In the genomic region with DNA sequence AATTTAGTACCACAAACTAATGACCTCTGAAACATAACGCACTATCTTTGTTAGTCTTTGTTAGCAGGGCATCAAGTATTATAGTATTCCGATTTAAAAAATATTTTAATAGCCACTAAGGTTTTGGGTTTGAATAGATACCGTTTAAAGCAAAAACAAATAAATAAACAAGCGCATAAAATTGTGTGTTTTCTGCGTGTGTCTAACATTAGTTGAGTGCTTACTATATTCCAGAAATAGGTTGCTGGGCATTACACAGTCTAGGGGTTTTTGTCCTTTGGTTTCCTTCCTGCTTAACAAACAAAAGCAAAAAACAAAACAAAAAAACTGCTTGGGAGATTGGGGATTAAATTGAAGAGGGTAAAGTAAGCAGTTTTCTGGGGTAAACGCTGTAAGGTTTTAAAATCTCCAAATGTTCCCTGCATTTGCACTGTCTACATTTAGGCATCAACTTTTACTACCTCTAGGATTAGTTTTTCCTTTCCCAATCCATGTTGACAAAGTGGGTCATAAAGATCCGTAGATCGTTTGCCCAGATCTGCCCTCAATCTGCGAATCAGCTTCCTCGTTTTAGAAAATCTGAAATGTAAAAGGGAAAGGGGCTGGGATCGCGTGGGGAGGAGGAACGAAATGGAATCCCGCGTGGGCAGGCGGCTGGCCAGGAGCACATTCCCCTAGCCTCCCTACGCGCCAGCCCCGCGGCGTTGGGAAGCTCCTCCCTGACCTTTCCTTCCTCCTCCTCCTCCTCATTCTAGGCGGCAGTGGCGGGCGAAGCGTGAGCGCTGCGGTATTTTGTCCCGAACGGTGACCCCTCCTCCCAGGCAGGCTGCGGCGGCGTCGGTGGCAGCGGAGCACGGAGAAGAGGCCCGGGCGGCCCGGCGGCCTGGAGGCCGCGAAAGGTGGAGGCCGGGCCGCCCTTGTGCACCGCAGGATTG, we compare ENCODE assay signal across 8 cellular contexts. TPM values are rescaled to one million over a fixed set of nuclear protein-coding genes. Genes with fewer than 3 reads are reported as not detected.
DNase-seq lines count a peak whose midpoint lies in the region; ATAC-seq and TF ChIP-seq lines count a peak whose summit lies in the region.

A gene (plus strand): TSS at position 749 of the 935 bp plus-strand sequence. CDS start 382 bp downstream, outside the sequence.

- H3K9ac ChIP-seq in BLaER1 (peak within 1 kb of the TSS; percentile 94), mesendoderm (ENCODE audit: low read length) (peak within 1 kb of the TSS; percentile 91)

- H2AK5ac ChIP-seq in mesendoderm (ENCODE audit: low read length): no peak within 1 kb of the TSS

- H3K9me3 Mint-ChIP-seq in endothelial cell (ENCODE audit: unreplicated experiment): no peaks in the 10 kb centered on the region

- peaks cover 2% of the 10 kb centered on the region for H3K27me3 Mint-ChIP-seq in endothelial cell (ENCODE audit: unreplicated experiment)

- no peaks in the 10 kb centered on the region for H3K36me3 Mint-ChIP-seq in endothelial cell (ENCODE audit: low read depth, unreplicated experiment)

- peak; percentile 69 for ATAC-seq in HG03280 (IDR thresholded peaks at IDR 0.05; ENCODE audit: unreplicated experiment)

- H3K4me3 ChIP-seq in BLaER1: peak within 1 kb of the TSS; percentile 95
- H3K4me3 ChIP-seq in mesendoderm (ENCODE audit: low read length): peak within 1 kb of the TSS; percentile 95

- H3K27me3 ChIP-seq in BLaER1: no peaks in the 10 kb centered on the region
- no peaks in the 10 kb centered on the region for H3K27me3 ChIP-seq in mesendoderm (ENCODE audit: insufficient read depth, low read length, poor library complexity)

- no peak for TF ChIP-seq CTCF in endothelial cell (IDR thresholded peaks at IDR 0.05; ENCODE audit: unreplicated experiment)

- H3K79me2 ChIP-seq in mesendoderm (ENCODE audit: control insufficient read depth, insufficient read depth, low read length): peaks cover 29% of the 10 kb centered on the region

- peaks cover 13% of the 10 kb centered on the region for H3K4me1 Mint-ChIP-seq in endothelial cell (ENCODE audit: unreplicated experiment)

- peak within 1 kb of the TSS; percentile 98 for H3K56ac ChIP-seq in mesendoderm (ENCODE audit: low read length)

- DNase-seq in NCI-H446 (lab: John Stamatoyannopoulos, UW) (peak; percentile 52 to 70), endothelial cell (ENCODE audit: low spot score) (peak; percentile 81), mesendoderm (peak; percentile 83)
- DNase-seq in activated CD4-positive, alpha-beta T cell treated with anti-CD3 and anti-CD28 coated beads, Interleukin-2, amount 50 U/mL, for 1 hour: peak; percentile 34
- DNase-seq in stimulated activated CD8-positive, alpha-beta memory T cell treated with anti-CD3 and anti-CD28 coated beads, Interleukin-4, amount 100 ng/mL, for 48 hours: peak; percentile 61

- H4K20me1 ChIP-seq in BLaER1: peaks cover 33% of the 10 kb centered on the region

- H3K4me3 Mint-ChIP-seq in endothelial cell (ENCODE audit: unreplicated experiment): peak within 1 kb of the TSS; percentile 100

- TF ChIP-seq POLR2A in GM19099 (IDR thresholded peaks at IDR 0.05; ENCODE audit: extremely low read depth, insufficient read length, low read depth): peak; percentile 44

- no peaks in the 10 kb centered on the region for H3K9me3 ChIP-seq in BLaER1

- no peak within 1 kb of the TSS for H2BK120ac ChIP-seq in mesendoderm (ENCODE audit: low read depth, low read length)

- H3K4me1 ChIP-seq in BLaER1 (peaks cover 31% of the 10 kb centered on the region), mesendoderm (ENCODE audit: control insufficient read depth, low read depth, low read length) (no peaks in the 10 kb centered on the region)

- WGBS in mesendoderm (ENCODE audit: extremely low coverage, insufficient coverage, low lambda C conversion rate): no CpG with 5 or more reads among the region's 44 CpGs

- H3K27ac ChIP-seq in BLaER1 (peak within 1 kb of the TSS; percentile 95), mesendoderm (ENCODE audit: low read depth, low read length) (peak within 1 kb of the TSS; percentile 82)

- no peaks in the 10 kb centered on the region for H3K79me1 ChIP-seq in mesendoderm (ENCODE audit: low read length)

- H3K36me3 ChIP-seq in BLaER1 (no peaks in the 10 kb centered on the region), mesendoderm (ENCODE audit: control insufficient read depth, insufficient read depth, low read length) (no peaks in the 10 kb centered on the region)

- H2BK15ac ChIP-seq in mesendoderm (replicated peaks; ENCODE audit: low read depth): no peak within 1 kb of the TSS

- H4K5ac ChIP-seq in mesendoderm (ENCODE audit: low read length): no peak within 1 kb of the TSS

- peak within 1 kb of the TSS; percentile 69 for H3K4me2 ChIP-seq in BLaER1
- peak within 1 kb of the TSS; percentile 66 for H3K4me2 ChIP-seq in mesendoderm (ENCODE audit: low read length)

- peak within 1 kb of the TSS; percentile 20 for H3K4ac ChIP-seq in mesendoderm (ENCODE audit: low read depth, low read length)

- peak within 1 kb of the TSS; percentile 99 for H3K23ac ChIP-seq in mesendoderm (ENCODE audit: low read length)

- H2BK5ac ChIP-seq in mesendoderm (ENCODE audit: low read length): peak within 1 kb of the TSS; percentile 63

- peak within 1 kb of the TSS; percentile 94 for H3K27ac Mint-ChIP-seq in endothelial cell (ENCODE audit: unreplicated experiment)

- no peak within 1 kb of the TSS for H4K8ac ChIP-seq in mesendoderm (ENCODE audit: low read depth, low read length)

- H3K18ac ChIP-seq in mesendoderm (ENCODE audit: low read length): peak within 1 kb of the TSS; percentile 6

RNA-seq across cellular contexts. Expression of the gene that starts here (rescaled TPM):
- 32.9 TPM for total RNA-seq in endothelial cell (ENCODE audit: unreplicated experiment)
- 27.9 TPM for polyA plus RNA-seq in mesendoderm (2013, experiment 1 of 2)
- polyA plus RNA-seq in mesendoderm (2013, experiment 2 of 2): 28.1 TPM

Comparison
In these comparisons a context has a peak if more than half of its experiments do, and no peak if none do; other contexts are left out.
1. Peak in every context shown above with its lines: DNase-seq, ATAC-seq, H3K4me3 ChIP-seq and H3K27ac ChIP-seq.